Comparison of ENCODE assay signal across 18 cellular contexts in the genomic region with DNA sequence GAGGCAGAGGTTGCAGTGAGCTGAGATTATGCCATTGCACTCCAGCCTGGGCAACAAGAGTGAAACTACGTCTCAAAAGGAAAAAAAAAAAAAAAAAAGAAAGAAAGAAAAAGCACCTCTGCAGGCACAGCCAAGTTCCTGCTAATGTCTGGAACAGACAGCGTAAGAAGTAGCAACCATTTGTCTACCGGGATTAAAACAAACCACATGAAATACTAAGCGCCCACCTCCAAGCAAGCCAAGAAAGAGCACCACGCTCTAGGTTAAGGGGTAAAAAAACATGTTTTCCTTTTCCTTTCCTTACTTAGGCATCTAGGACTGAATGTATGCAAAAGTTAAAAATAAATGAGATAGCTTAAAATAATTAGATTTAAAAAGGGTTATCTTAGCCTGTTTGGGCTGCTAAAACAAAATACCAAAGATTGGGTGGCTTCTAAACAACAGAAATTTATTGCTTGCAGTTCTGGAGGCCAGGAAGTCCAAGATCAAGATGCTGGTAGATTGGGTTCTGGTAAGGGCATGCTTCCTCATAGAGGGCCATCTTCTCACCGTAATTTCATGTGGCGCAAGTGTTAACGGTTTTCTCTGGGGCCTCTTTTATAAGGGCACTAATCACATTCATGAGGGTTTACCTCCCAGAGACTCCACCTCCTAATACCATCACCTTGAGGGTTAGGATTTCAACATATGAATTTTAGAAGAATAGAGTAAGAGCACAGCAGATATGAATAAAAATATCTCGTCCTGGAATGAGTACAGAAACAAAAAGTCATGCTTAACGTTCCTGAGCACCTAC.
"Had no signal": no experiment of that assay in that cellular context is flagged by ENCODE, and none has a peak within 500 bp of the region (broad histone marks: within the 10 kb centered on the region; RNA-seq: fewer than 3 reads in every experiment).

No MANE protein-coding gene starts in this region.

- H3K36me3 Mint-ChIP-seq: memory B cell had no signal

- H3K27me3 Mint-ChIP-seq: memory B cell had no signal

- H3K4me3 Mint-ChIP-seq: activated naive CD8-positive, alpha-beta T cell treated with anti-CD3 and anti-CD28 coated beads, Interleukin-2, amount 50 U/mL, for 24 hours; memory B cell; T-helper 2 cell treated with Interferon-gamma antibody and Interleukin-4, amounts not matched to agents 5 μg/mL and 100 μg/mL, for 36 hours had no signal

- H3K27ac Mint-ChIP-seq: activated naive CD8-positive, alpha-beta T cell treated with anti-CD3 and anti-CD28 coated beads, Interleukin-2, amount 50 U/mL, for 24 hours; memory B cell; T-helper 2 cell treated with Interferon-gamma antibody and Interleukin-4, amounts not matched to agents 5 μg/mL and 100 μg/mL, for 36 hours had no signal

- H3K9me3 ChIP-seq: esophagus squamous epithelium, ovary, psoas muscle had no signal

- DNase-seq: activated CD4-positive, alpha-beta T cell treated with anti-CD3 and anti-CD28 coated beads, Interleukin-2, amount 50 U/mL, for 48 hours; activated naive CD8-positive, alpha-beta T cell treated with anti-CD3 and anti-CD28 coated beads, Interleukin-2, amount 50 U/mL, for 24 hours; aorta; cerebellar nuclear complex; cortex of kidney; effector CD4-positive, alpha-beta T cell; esophagus squamous epithelium; ovary; psoas muscle; right cardiac atrium; stimulated activated CD4-positive, alpha-beta T cell treated with anti-CD3 and anti-CD28 coated beads, Interleukin-15, amount 100 ng/mL, for 24 hours; stimulated activated CD4-positive, alpha-beta T cell treated with anti-CD3 and anti-CD28 coated beads, Interleukin-2, amount 100 ng/mL, for 48 hours; SW 1271 had no signal

- H3K36me3 ChIP-seq: esophagus squamous epithelium, ovary had no signal

- H3K27ac ChIP-seq: psoas muscle, skin epidermis had no signal

- H3K4me1 Mint-ChIP-seq: memory B cell had no signal

- ATAC-seq: activated naive CD8-positive, alpha-beta T cell treated with anti-CD3 and anti-CD28 coated beads, Interleukin-2, amount 50 U/mL, for 24 hours; psoas muscle had no signal

- FAIRE-seq: bronchial epithelial cell, TTC549 had no signal

- H3K4me3 ChIP-seq: esophagus squamous epithelium, ovary, psoas muscle, skin epidermis had no signal

- H3K27me3 ChIP-seq: ovary had no signal

- H3K9me3 Mint-ChIP-seq: activated naive CD8-positive, alpha-beta T cell treated with anti-CD3 and anti-CD28 coated beads, Interleukin-2, amount 50 U/mL, for 24 hours; memory B cell; T-helper 2 cell treated with Interferon-gamma antibody and Interleukin-4, amounts not matched to agents 5 μg/mL and 100 μg/mL, for 36 hours had no signal
